ENCODE assay signal across 9 cellular contexts in genomic region chr12:26318661-26319068, GRCh38.
DNase-seq lines count a peak whose midpoint lies in the region; ATAC-seq lines count a peak whose summit lies in the region.
"Had no signal": no experiment of that assay in that cellular context is flagged by ENCODE, and none has a peak within 500 bp of the region (broad histone marks: within the 10 kb centered on the region; RNA-seq: fewer than 3 reads in every experiment).

No MANE protein-coding gene starts in this region.

- H3K36me3 Mint-ChIP-seq in activated T-cell treated with anti-CD3 and anti-CD28 coated beads, Interleukin-2, amount 50 U/mL, for 72 hours (ENCODE audit: insufficient read depth in 2 of 2), result peaks cover 1 to 11% of the 10 kb centered on the region in 2 donors
- H3K36me3 Mint-ChIP-seq: activated naive CD8-positive, alpha-beta T cell treated with anti-CD3 and anti-CD28 coated beads, Interleukin-2, amount 10 ng/mL, durations not matched to agents 7 days and 5 days had no signal

- peak; percentile 62 to 65 for ATAC-seq in activated T-cell treated with anti-CD3 and anti-CD28 coated beads, Interleukin-2, amount 50 U/mL, for 72 hours (replicated peaks in 1 of 2)
- ATAC-seq in HG02981 (IDR thresholded peaks at IDR 0.05; ENCODE audit: unreplicated experiment), result peak; percentile 88
- ATAC-seq in left ventricle myocardium superior, result peak; percentile 90

- peaks cover 13% of the 10 kb centered on the region in 2 donors for H3K9me3 Mint-ChIP-seq in activated T-cell treated with anti-CD3 and anti-CD28 coated beads, Interleukin-2, amount 50 U/mL, for 72 hours

- in situ Hi-C loops in SK-MEL-5 (cut with HindIII; ENCODE audit: low pct_unique_long_range_greater_than_20kb, low sequenced_read_pairs), result no loop called here

- peaks cover 43% of the 10 kb centered on the region for H3K27me3 Mint-ChIP-seq in activated T-cell treated with anti-CD3 and anti-CD28 coated beads, Interleukin-2, amount 50 U/mL, for 72 hours (ENCODE audit: low read depth)

- intact Hi-C loops in left ventricle myocardium superior (cut with micrococcal nuclease), result no loop called here

- H3K27ac Mint-ChIP-seq in activated T-cell treated with anti-CD3 and anti-CD28 coated beads, Interleukin-2, amount 50 U/mL, for 72 hours, result peak overlapping the region; percentile 21
- H3K27ac Mint-ChIP-seq: activated naive CD8-positive, alpha-beta T cell treated with anti-CD3 and anti-CD28 coated beads, Interleukin-2, amount 10 ng/mL, durations not matched to agents 7 days and 5 days had no signal

- H3K4me1 Mint-ChIP-seq in activated T-cell treated with anti-CD3 and anti-CD28 coated beads, Interleukin-2, amount 50 U/mL, for 72 hours (ENCODE audit: low read depth), result peaks cover 14% of the 10 kb centered on the region
- H3K4me1 Mint-ChIP-seq: activated naive CD8-positive, alpha-beta T cell treated with anti-CD3 and anti-CD28 coated beads, Interleukin-2, amount 10 ng/mL, durations not matched to agents 7 days and 5 days had no signal

- peak; percentile 5 to 37 for DNase-seq in activated T-cell treated with anti-CD3 and anti-CD28 coated beads, Interleukin-2, amount 50 U/mL, for 72 hours
- DNase-seq in activated T-cell treated with anti-CD3 and anti-CD28 coated beads for 4 hours (no peak), SK-MEL-5 (ENCODE audit: low read depth, low spot score) (peak; percentile 93), left ventricle myocardium superior (peak; percentile 68), ureter (ENCODE audit: low spot score) (peak; percentile 64), DMS 273 treated with DMSO at 0.1 percent for 48 hours (lab: John Stamatoyannopoulos, UW) (no peak), LoVo (ENCODE audit: low spot score) (no peak)
- DNase-seq: activated naive CD8-positive, alpha-beta T cell treated with anti-CD3 and anti-CD28 coated beads, Interleukin-2, amount 10 ng/mL, durations not matched to agents 7 days and 5 days had no signal

- H3K4me3 Mint-ChIP-seq in activated T-cell treated with anti-CD3 and anti-CD28 coated beads, Interleukin-2, amount 50 U/mL, for 72 hours, result peak overlapping the region; percentile 33 to 58
- H3K4me3 Mint-ChIP-seq: activated naive CD8-positive, alpha-beta T cell treated with anti-CD3 and anti-CD28 coated beads, Interleukin-2, amount 10 ng/mL, durations not matched to agents 7 days and 5 days had no signal

Comparison
In these comparisons a context has a peak if more than half of its experiments do, and no peak if none do; other contexts are left out.
1. DNase-seq: peak in activated T-cell treated with anti-CD3 and anti-CD28 coated beads, Interleukin-2, amount 50 U/mL, for 72 hours (2 of 2), SK-MEL-5 (single experiment), left ventricle myocardium superior (single experiment) and ureter (single experiment); none in activated T-cell treated with anti-CD3 and anti-CD28 coated beads for 4 hours (single experiment), DMS 273 treated with DMSO at 0.1 percent for 48 hours (single experiment) and LoVo (single experiment).
2. Peak in every context shown above with its lines, with median percentiles within 50 percentile points of each other: ATAC-seq.